4 cellular contexts compared by ENCODE assay signal in genomic region chr1:224038832-224039231, GRCh38.
A peak's percentile ranks its signal among the peaks of the same experiment; 100 is the strongest.
DNase-seq lines count a peak whose midpoint lies in the region; FAIRE-seq and TF ChIP-seq lines count a peak whose summit lies in the region.
"Not testable (repeated sequence)": the region's sequence is repeated elsewhere in the genome, so short reads cannot be mapped to it uniquely, and the experiment has no call there.

No MANE protein-coding gene starts in this region.

- H3K36me3 ChIP-seq in HEK293 (ENCODE audit: control insufficient read depth in 2 of 2, insufficient read depth in 1 of 2, low read length in 2 of 2), result not testable (repeated sequence)

- FAIRE-seq in H54 (lab: Jason Lieb, UNC), result peak; percentile 73

- CTCF ChIA-PET in HEK293 (lab: Yijun Ruan, JAX), result interaction anchor here (0.7 kb wide), 1 partner anchor 13 kb away, joined by 3 read pairs; no protein-coding TSS in a partner anchor

- not testable (repeated sequence) for H3K9me3 ChIP-seq in HEK293 (ENCODE audit: control insufficient read depth, insufficient read depth, low read depth, low read length)

- H3K4me3 ChIP-seq in HEK293 (ENCODE audit: low read depth, low read length), result not testable (repeated sequence)

- H3K27ac ChIP-seq in C4-2B (peak overlapping the region; percentile 60; the same call in 1 of the 2 replicates), VCaP (peak overlapping the region; percentile 93)
- not testable (repeated sequence) for H3K27ac ChIP-seq in HEK293 (ENCODE audit: extremely low read depth, low read depth, low read length)

- POLR2A ChIA-PET in HEK293 (lab: Yijun Ruan, JAX), result not testable (repeated sequence)

- DNase-seq in H54 (ENCODE audit: insufficient read length, low spot score), result not testable (repeated sequence)

- not testable (repeated sequence) for TF ChIP-seq POLR2A in H54 (IDR thresholded peaks at IDR 0.05; ENCODE audit: low read depth, low read length)

- H3K4me1 ChIP-seq in HEK293 (ENCODE audit: control insufficient read depth, insufficient read depth, low read length), result not testable (repeated sequence)

- not testable (repeated sequence) for TF ChIP-seq CTCF in C4-2B (conservative IDR thresholded peaks at IDR 0.05); HEK293 (tag by site-specific recombination; IDR thresholded peaks at IDR 0.05); VCaP (conservative IDR thresholded peaks at IDR 0.05)

TF ChIP-seq in HEK293, 187 proteins besides CTCF, POLR2A, EP300 and RAD21:
- peak; percentile 73 for TF ChIP-seq SCRT2 (tag by site-specific recombination; IDR thresholded peaks at IDR 0.05)
- TF ChIP-seq SCRT1 (tag by site-specific recombination; IDR thresholded peaks at IDR 0.05; ENCODE audit: borderline replicate concordance), result peak; percentile 71; the same call in 1 of the 2 replicates
